9 cellular contexts compared by ENCODE assay signal in genomic region chr3:195542261-195542660, GRCh38. TPM values are rescaled to one million over a fixed set of nuclear protein-coding genes. Genes with fewer than 3 reads are reported as not detected.
DNase-seq lines count a peak whose midpoint lies in the region; FAIRE-seq and TF ChIP-seq lines count a peak whose summit lies in the region.
"Had no signal": no experiment of that assay in that cellular context is flagged by ENCODE, and none has a peak within 500 bp of the region (broad histone marks: within the 10 kb centered on the region; RNA-seq: fewer than 3 reads in every experiment).

No MANE protein-coding gene starts in this region.

- FAIRE-seq in endothelial cell of umbilical vein (lab: Jason Lieb, UNC): peak; percentile 55
- FAIRE-seq: islet of Langerhans had no signal

- peak overlapping the region; percentile 73 for H3K9ac ChIP-seq in endothelial cell of umbilical vein (replicated peaks; ENCODE audit: extremely low read depth, insufficient read depth, low read length)

- peak overlapping the region; percentile 82 for H3K4me2 ChIP-seq in PC-9
- peak overlapping the region; percentile 98 for H3K4me2 ChIP-seq in endothelial cell of umbilical vein (ENCODE audit: insufficient read depth, low read length)

- peaks cover 15% of the 10 kb centered on the region; the same call in 1 of the 2 replicates for H3F3A ChIP-seq in PC-9 (ENCODE audit: insufficient read depth, low read depth)

- H3K27ac ChIP-seq in PC-9 (no peak overlapping the region), endothelial cell of umbilical vein (ENCODE audit: insufficient read depth, low read depth, low read length) (peak overlapping the region; percentile 61), neutrophil (peak overlapping the region; percentile 94)

- H3K4me3 ChIP-seq in PC-9 (peak overlapping the region; percentile 78), endothelial cell of umbilical vein (replicated peaks in 1 of 3; ENCODE audit: insufficient read depth in 1 of 3, low read depth in 1 of 3, low read length in 3 of 3) (peak overlapping the region; percentile 30 to 97 (median 93)), neutrophil (ENCODE audit: low read depth in 1 of 2, low read length in 1 of 2) (peak overlapping the region; percentile 81 to 91)

- no peaks in the 10 kb centered on the region for H3K9me3 Mint-ChIP-seq in activated naive CD4-positive, alpha-beta T cell treated with anti-CD3 and anti-CD28 coated beads, Interleukin-2, amount 10 ng/mL, durations not matched to agents 7 days and 5 days

- H4K20me1 ChIP-seq in PC-9 (ENCODE audit: insufficient read depth): peaks cover 34% of the 10 kb centered on the region
- H4K20me1 ChIP-seq in endothelial cell of umbilical vein (replicated peaks; ENCODE audit: control insufficient read depth, extremely low read depth, insufficient read depth, low read length): no peaks in the 10 kb centered on the region

- peaks cover 33% of the 10 kb centered on the region for H3K4me1 ChIP-seq in PC-9 (replicated peaks; ENCODE audit: insufficient read depth)
- peaks cover 33% of the 10 kb centered on the region for H3K4me1 ChIP-seq in endothelial cell of umbilical vein (ENCODE audit: control insufficient read depth, extremely low read depth, insufficient read depth, low read length)
- H3K4me1 ChIP-seq in neutrophil (ENCODE audit: control insufficient read depth in 1 of 2, insufficient read depth in 1 of 2, low read depth in 1 of 2, low read length in 1 of 2): peaks cover 36 to 60% of the 10 kb centered on the region in 2 experiments

- H3K9me1 ChIP-seq in endothelial cell of umbilical vein (replicated peaks; ENCODE audit: control insufficient read depth, extremely low read depth, insufficient read depth, low read length): no peaks in the 10 kb centered on the region

- no peak for TF ChIP-seq CTCF in PC-9 (conservative IDR thresholded peaks at IDR 0.05)
- no peak for TF ChIP-seq CTCF in endothelial cell of umbilical vein (IDR thresholded peaks at IDR 0.05; ENCODE audit: extremely low read depth in 1 of 2, insufficient read depth in 1 of 2, low read depth in 1 of 2, low read length in 2 of 2)
- TF ChIP-seq CTCF in neutrophil (IDR thresholded peaks at IDR 0.05): no peak

- H3K27me3 ChIP-seq in PC-9 (ENCODE audit: insufficient read depth, low read depth) (no peaks in the 10 kb centered on the region), endothelial cell of umbilical vein (ENCODE audit: control insufficient read depth in 2 of 2, insufficient read depth in 2 of 2, low read length in 2 of 2) (no peaks in the 10 kb centered on the region), neutrophil (peaks cover 36% of the 10 kb centered on the region)

- no peaks in the 10 kb centered on the region for H3K27me3 Mint-ChIP-seq in activated naive CD4-positive, alpha-beta T cell treated with anti-CD3 and anti-CD28 coated beads, Interleukin-2, amount 10 ng/mL, durations not matched to agents 7 days and 5 days

- H3K36me3 ChIP-seq in PC-9 (ENCODE audit: low read depth) (no peaks in the 10 kb centered on the region), endothelial cell of umbilical vein (ENCODE audit: control insufficient read depth in 2 of 2, extremely low read depth in 1 of 2, insufficient read depth in 2 of 2, low read length in 2 of 2) (no peaks in the 10 kb centered on the region), neutrophil (no peaks in the 10 kb centered on the region)

- dilution Hi-C loops in endothelial cell of umbilical vein (cut with MboI; ENCODE audit: extremely low pct_ligation_motif_present, low sequenced_read_pairs): no loop called here

- POLR2A ChIA-PET in PC-9 (lab: Charles Lee; ENCODE audit: unreplicated experiment): interaction anchor here (0.7 kb wide), 3 partner anchors 147 to 372 kb away, joined by 4 to 17 read pairs (median 4); no protein-coding TSS in a partner anchor
- POLR2A ChIA-PET in endothelial cell of umbilical vein (lab: Charles Lee): interaction anchor here (0.8 to 1.9 kb wide), 3 partner anchors 16 to 271 kb away, joined by 3 to 10 read pairs (median 7); partner anchors contain the start of genes ACAP2 and XXYLT1

- CTCF ChIA-PET in activated naive CD4-positive, alpha-beta T cell treated with anti-CD3 and anti-CD28 coated beads, Interleukin-2, amount 10 ng/mL, durations not matched to agents 7 days and 5 days (lab: Charles Lee): interaction anchor here (0.7 to 4.2 kb wide), 6 partner anchors 8 to 742 kb away, joined by 3 to 24 read pairs (median 6); partner anchors contain the start of gene XXYLT1
- CTCF ChIA-PET in PC-9 (lab: Charles Lee) (interaction anchor here (0.6 to 2.1 kb wide), 10 partner anchors 17 to 948 kb away, joined by 3 to 11 read pairs (median 5); partner anchors contain the start of genes LSG1 and XXYLT1), endothelial cell of umbilical vein (lab: Charles Lee) (interaction anchor here (0.9 to 2.2 kb wide), 3 partner anchors 15 to 352 kb away, joined by 3 to 23 read pairs (median 3); partner anchors contain the start of gene XXYLT1)

- peak overlapping the region; percentile 83 for H3K4me3 Mint-ChIP-seq in activated naive CD4-positive, alpha-beta T cell treated with anti-CD3 and anti-CD28 coated beads, Interleukin-2, amount 10 ng/mL, durations not matched to agents 7 days and 5 days

- H3K9me3 ChIP-seq in PC-9 (ENCODE audit: insufficient read depth, low read depth): no peaks in the 10 kb centered on the region
- H3K9me3 ChIP-seq in endothelial cell of umbilical vein (replicated peaks; ENCODE audit: control insufficient read depth, insufficient read depth, low read length): no peaks in the 10 kb centered on the region
- no peaks in the 10 kb centered on the region for H3K9me3 ChIP-seq in neutrophil

- H2AFZ ChIP-seq in PC-9: peak overlapping the region; percentile 89
- H2AFZ ChIP-seq in endothelial cell of umbilical vein (ENCODE audit: low read depth, low read length): peak overlapping the region; percentile 34

- BruUV-seq in PC-9 (replicated peaks; lab: Mats Ljungman, UMichigan) (TSS peak; percentile 48), endothelial cell of umbilical vein (replicated peaks; lab: Mats Ljungman, UMichigan) (TSS peak; percentile 51)

- no peaks in the 10 kb centered on the region for H3K9me2 ChIP-seq in PC-9 (ENCODE audit: insufficient read depth)

- intact Hi-C loops in PC-9 (cut with micrococcal nuclease; ENCODE audit: unreplicated experiment) (no loop called here), endothelial cell of umbilical vein (cut with micrococcal nuclease) (loop anchor here (2.0 to 10.0 kb wide), 2 partner anchors 99 to 313 kb away; partner anchors contain the start of gene ACAP2)

- H3K27ac Mint-ChIP-seq in activated naive CD4-positive, alpha-beta T cell treated with anti-CD3 and anti-CD28 coated beads, Interleukin-2, amount 10 ng/mL, durations not matched to agents 7 days and 5 days: peak overlapping the region; percentile 96

- TF ChIP-seq POLR2A in endothelial cell of umbilical vein (IDR thresholded peaks at IDR 0.05; ENCODE audit: low read depth, low read length): no peak

- H3K79me2 ChIP-seq in PC-9 (ENCODE audit: low read depth) (peaks cover 56% of the 10 kb centered on the region), endothelial cell of umbilical vein (ENCODE audit: control insufficient read depth, insufficient read depth, low read length) (peaks cover 31% of the 10 kb centered on the region)

- peaks cover 75% of the 10 kb centered on the region for H3K4me1 Mint-ChIP-seq in activated naive CD4-positive, alpha-beta T cell treated with anti-CD3 and anti-CD28 coated beads, Interleukin-2, amount 10 ng/mL, durations not matched to agents 7 days and 5 days

- no peak for DNase-seq in activated naive CD4-positive, alpha-beta T cell treated with anti-CD3 and anti-CD28 coated beads, Interleukin-2, amount 10 ng/mL, durations not matched to agents 7 days and 5 days
- no peak for DNase-seq in activated naive CD4-positive, alpha-beta T cell treated with anti-CD3 and anti-CD28 coated beads, Interleukin-2, amount 50 U/mL, for 16 hours
- DNase-seq in PC-9: no peak
- DNase-seq in endothelial cell of umbilical vein (ENCODE audit: low read depth, low spot score): peak; percentile 58
- DNase-seq in foreskin melanocyte: no peak
- no peak for DNase-seq in islet precursor cell
- no peak for DNase-seq in DMS153 (lab: John Stamatoyannopoulos, UW)

- peaks cover 15% of the 10 kb centered on the region for H3K36me3 Mint-ChIP-seq in activated naive CD4-positive, alpha-beta T cell treated with anti-CD3 and anti-CD28 coated beads, Interleukin-2, amount 10 ng/mL, durations not matched to agents 7 days and 5 days

TF ChIP-seq in endothelial cell of umbilical vein, 7 proteins besides CTCF, POLR2A, EP300 and RAD21:
- TF ChIP-seq JUN (IDR thresholded peaks at IDR 0.05; ENCODE audit: borderline replicate concordance, insufficient read depth, insufficient read length, low read depth): no peak
TF ChIP-seq in endothelial cell of umbilical vein: peak in this region for 0.

RNA-seq across cellular contexts. Expression of gene PPP1R2, which starts 0.9 kb away (rescaled TPM):
- total RNA-seq in PC-9 (2021) (49.1 and 73.0 TPM in 2 replicates), endothelial cell of umbilical vein (36.2 and 37.3 TPM in 2 replicates)
- polyA plus RNA-seq in endothelial cell of umbilical vein: 18.1 and 19.9 TPM in 2 replicates
- polyA plus RNA-seq in endothelial cell of umbilical vein (2011; cell fraction: cytosol; rRNA removed): 13.4 and 17.8 TPM in 2 replicates
- polyA plus RNA-seq in endothelial cell of umbilical vein (2011; cell fraction: nucleus; rRNA removed): 10.3 and 12.3 TPM in 2 replicates
- 11.7 and 19.1 TPM in 2 replicates for polyA plus RNA-seq in endothelial cell of umbilical vein (2012)
- 30.5 and 38.1 TPM in 2 replicates for polyA minus RNA-seq in endothelial cell of umbilical vein
- 134 TPM for polyA minus RNA-seq in endothelial cell of umbilical vein (2011; cell fraction: cytosol; rRNA and poly(A)+ RNA removed)
- 19.8 and 20.5 TPM in 2 replicates for polyA minus RNA-seq in endothelial cell of umbilical vein (2011; cell fraction: nucleus; rRNA and poly(A)+ RNA removed)

RNA-seq across cellular contexts. Expression of gene APOD, which starts 41.5 kb away (rescaled TPM):
- total RNA-seq in PC-9 (2021) (0.48 TPM in 1 of 2 replicates, not detected in the other), endothelial cell of umbilical vein (1.8 and 2.9 TPM in 2 replicates)
- 2.2 and 3.1 TPM in 2 replicates for polyA plus RNA-seq in endothelial cell of umbilical vein
- polyA plus RNA-seq in endothelial cell of umbilical vein (2011; cell fraction: cytosol; rRNA removed): 2.4 and 2.8 TPM in 2 replicates
- 0.18 and 0.41 TPM in 2 replicates for polyA plus RNA-seq in endothelial cell of umbilical vein (2011; cell fraction: nucleus; rRNA removed)
- polyA plus RNA-seq in endothelial cell of umbilical vein (2012): 5.4 and 6.1 TPM in 2 replicates
- 1.7 and 2.0 TPM in 2 replicates for polyA minus RNA-seq in endothelial cell of umbilical vein
- polyA minus RNA-seq in endothelial cell of umbilical vein (2011; cell fraction: cytosol; rRNA and poly(A)+ RNA removed): not detected
- 0.63 TPM in 1 of 2 replicates, not detected in the other for polyA minus RNA-seq in endothelial cell of umbilical vein (2011; cell fraction: nucleus; rRNA and poly(A)+ RNA removed)
